In genomic region chr3:152444029-152444641, GRCh38 we compare ENCODE assay signal across 8 cellular contexts.
DNase-seq lines count a peak whose midpoint lies in the region; ATAC-seq, FAIRE-seq and TF ChIP-seq lines count a peak whose summit lies in the region.

No MANE protein-coding gene starts in this region.

- H3K27me3 ChIP-seq in pancreas: no peaks in the 10 kb centered on the region

- H3K4me1 Mint-ChIP-seq in activated T-cell treated with anti-CD3 and anti-CD28 coated beads, Interleukin-2, amount 50 U/mL, for 24 hours (ENCODE audit: low read depth): peaks cover 79% of the 10 kb centered on the region
- H3K4me1 Mint-ChIP-seq in activated T-cell treated with anti-CD3 and anti-CD28 coated beads, Interleukin-2, amount 50 U/mL, for 4 hours (ENCODE audit: low read depth): peaks cover 68% of the 10 kb centered on the region

- H3K4me3 ChIP-seq in fibroblast of villous mesenchyme (ENCODE audit: low read depth, low read length) (no peak overlapping the region), pancreas (no peak overlapping the region)

- no peaks in the 10 kb centered on the region for H3K9me3 ChIP-seq in pancreas

- no peaks in the 10 kb centered on the region for H3K27me3 Mint-ChIP-seq in activated T-cell treated with anti-CD3 and anti-CD28 coated beads, Interleukin-2, amount 50 U/mL, for 24 hours
- H3K27me3 Mint-ChIP-seq in activated T-cell treated with anti-CD3 and anti-CD28 coated beads, Interleukin-2, amount 50 U/mL, for 4 hours (ENCODE audit: low read depth): no peaks in the 10 kb centered on the region

- H3K27ac Mint-ChIP-seq in activated T-cell treated with anti-CD3 and anti-CD28 coated beads, Interleukin-2, amount 50 U/mL, for 24 hours: peak overlapping the region; percentile 82

- no peaks in the 10 kb centered on the region for H3K9me3 Mint-ChIP-seq in activated T-cell treated with anti-CD3 and anti-CD28 coated beads, Interleukin-2, amount 50 U/mL, for 24 hours
- H3K9me3 Mint-ChIP-seq in activated T-cell treated with anti-CD3 and anti-CD28 coated beads, Interleukin-2, amount 50 U/mL, for 4 hours: no peaks in the 10 kb centered on the region

- FAIRE-seq in TTC549 (lab: Jason Lieb, UNC) (peak; percentile 73), pancreas (lab: Jason Lieb, UNC) (peak; percentile 76)

- TF ChIP-seq CTCF in LNCAP (IDR thresholded peaks at IDR 0.05) (peak; percentile 74), fibroblast of villous mesenchyme (IDR thresholded peaks at IDR 0.05; ENCODE audit: insufficient read depth, low read depth, low read length) (peak; percentile 61), pancreas (IDR thresholded peaks at IDR 0.05) (peak in 3 of 4 donors; percentile 31 to 59 (median 39))

- no peak for ATAC-seq in activated T-cell treated with anti-CD3 and anti-CD28 coated beads, Interleukin-2, amount 50 U/mL, for 4 hours
- ATAC-seq in pancreas (peak; percentile 77 to 92 (median 90)), HG03469 (IDR thresholded peaks at IDR 0.05; ENCODE audit: unreplicated experiment) (no peak), GM21360 (IDR thresholded peaks at IDR 0.05; ENCODE audit: unreplicated experiment) (no peak)

- peaks cover 67% of the 10 kb centered on the region for H3K36me3 Mint-ChIP-seq in activated T-cell treated with anti-CD3 and anti-CD28 coated beads, Interleukin-2, amount 50 U/mL, for 24 hours (ENCODE audit: low read depth)
- peaks cover 29% of the 10 kb centered on the region for H3K36me3 Mint-ChIP-seq in activated T-cell treated with anti-CD3 and anti-CD28 coated beads, Interleukin-2, amount 50 U/mL, for 4 hours (ENCODE audit: insufficient read depth)

- H3K27ac ChIP-seq in pancreas: no peak overlapping the region

- peaks cover 0 to 8% (median 0%) of the 10 kb centered on the region in 3 donors for H3K36me3 ChIP-seq in pancreas

- WGBS in pancreas, 2 donors: 15 to 16% methylated on average over 8 of the region's 8 CpGs

- peaks cover 0 to 6% (median 0%) of the 10 kb centered on the region in 3 donors for H3K4me1 ChIP-seq in pancreas

- H3K4me3 Mint-ChIP-seq in activated T-cell treated with anti-CD3 and anti-CD28 coated beads, Interleukin-2, amount 50 U/mL, for 24 hours: no peak overlapping the region
- H3K4me3 Mint-ChIP-seq in activated T-cell treated with anti-CD3 and anti-CD28 coated beads, Interleukin-2, amount 50 U/mL, for 4 hours: no peak overlapping the region

- DNase-seq in activated T-cell treated with anti-CD3 and anti-CD28 coated beads, Interleukin-2, amount 50 U/mL, for 24 hours: no peak
- DNase-seq in activated T-cell treated with anti-CD3 and anti-CD28 coated beads, Interleukin-2, amount 50 U/mL, for 4 hours: no peak
- DNase-seq in fibroblast of villous mesenchyme (ENCODE audit: low read depth): peak; percentile 78
- DNase-seq in pancreas: no peak

- intact Hi-C loops in pancreas (cut with DNase I): loop anchor here in 1 of 3 donors (10.0 kb wide), 1 partner anchor 369 kb away; no protein-coding TSS in a partner anchor

Comparison
In these comparisons a context has a peak if more than half of its experiments do, and no peak if none do; other contexts are left out.
1. ATAC-seq: peak in pancreas (4 of 4); none in activated T-cell treated with anti-CD3 and anti-CD28 coated beads, Interleukin-2, amount 50 U/mL, for 4 hours (0 of 2), HG03469 (single experiment) and GM21360 (single experiment).
2. Peak in every context shown above with its lines, with median percentiles within 50 percentile points of each other: CTCF ChIP-seq.